ENCODE assay signal across 9 cellular contexts in the genomic region with DNA sequence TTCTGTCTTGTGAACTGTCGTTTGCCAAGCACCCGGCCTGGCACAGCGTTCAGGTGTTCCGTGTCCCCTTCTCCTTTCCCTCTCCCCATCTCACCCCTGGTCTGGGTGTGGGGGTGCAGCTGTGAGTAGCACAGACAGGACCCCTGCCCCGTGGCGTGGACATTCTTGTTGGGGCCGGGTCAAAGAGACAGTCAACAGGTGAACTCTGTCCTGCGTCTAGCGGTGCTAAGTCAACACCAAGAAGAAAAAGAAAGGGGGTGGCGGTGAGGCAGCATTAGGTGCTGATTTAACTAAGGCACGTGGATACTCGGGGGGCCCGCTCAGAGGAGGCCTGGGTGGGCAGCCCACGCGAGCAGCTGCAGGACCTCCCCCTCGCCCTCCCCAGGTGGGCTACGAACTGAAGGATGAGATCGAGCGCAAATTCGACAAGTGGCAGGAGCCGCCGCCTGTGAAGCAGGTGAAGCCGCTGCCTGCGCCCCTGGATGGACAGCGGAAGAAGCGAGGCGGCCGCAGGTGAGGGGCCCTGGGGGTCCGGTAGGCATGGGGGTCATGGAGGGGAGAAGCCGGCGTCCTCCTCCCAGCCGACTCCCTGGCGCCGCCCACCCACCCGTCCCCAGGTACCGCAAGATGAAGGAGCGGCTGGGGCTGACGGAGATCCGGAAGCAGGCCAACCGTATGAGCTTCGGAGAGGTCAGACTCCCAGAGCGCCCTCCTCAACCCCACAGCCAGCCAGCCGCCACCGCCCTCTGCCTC. TPM values are rescaled to one million over a fixed set of nuclear protein-coding genes. Genes with fewer than 3 reads are reported as not detected.
"Had no signal": no experiment of that assay in that cellular context is flagged by ENCODE, and none has a peak within 500 bp of the region (broad histone marks: within the 10 kb centered on the region; RNA-seq: fewer than 3 reads in every experiment).

No MANE protein-coding gene starts in this region.

- H3K27ac Mint-ChIP-seq: GM23338, IgD-negative memory B cell had no signal

- H3K9me3 ChIP-seq: HAP-1 had no signal

- DNase-seq: KBM-7 had no signal

- H3K4me3 Mint-ChIP-seq: GM23338, IgD-negative memory B cell had no signal

- H3K4me1 ChIP-seq: HAP-1 had no signal

- H3K4me1 Mint-ChIP-seq: GM23338, IgD-negative memory B cell had no signal

- FAIRE-seq: H1, H54, HepG2 had no signal

- H3K27ac ChIP-seq: HL-60 had no signal

- H3K27me3 Mint-ChIP-seq: IgD-negative memory B cell had no signal

- H2AFZ ChIP-seq: GM23338 had no signal

- H3K4me2 ChIP-seq: GM23338 had no signal

- H3K9me3 Mint-ChIP-seq: GM23338, IgD-negative memory B cell had no signal

- H3K4me3 ChIP-seq: GM23338, HAP-1 had no signal

- ATAC-seq: GM23338, HCT116, HepG2 had no signal

RNA-seq across cellular contexts. Expression of a gene that starts 27.3 kb away (rescaled TPM):
- total RNA-seq: HepG2 had no signal
